11 cellular contexts compared by ENCODE assay signal in genomic region chr7:121960678-121961461, GRCh38.
DNase-seq lines count a peak whose midpoint lies in the region; ATAC-seq and FAIRE-seq lines count a peak whose summit lies in the region.
"Had no signal": no experiment of that assay in that cellular context is flagged by ENCODE, and none has a peak within 500 bp of the region (broad histone marks: within the 10 kb centered on the region; RNA-seq: fewer than 3 reads in every experiment).

No MANE protein-coding gene starts in this region.

- no peak for ATAC-seq in HG03280 (IDR thresholded peaks at IDR 0.05; ENCODE audit: unreplicated experiment)
- ATAC-seq in GM21390 (IDR thresholded peaks at IDR 0.05; ENCODE audit: unreplicated experiment) = no peak

- FAIRE-seq in GM19239 (lab: Jason Lieb, UNC) = no peak

- DNase-seq in AG08395 (ENCODE audit: low spot score) = peak; percentile 80
- peak; percentile 83 for DNase-seq in HPDE6-E6E7 (ENCODE audit: extremely low spot score)
- DNase-seq in amniotic epithelial cell (ENCODE audit: low read depth) = peak; percentile 77
- DNase-seq in iris pigment epithelial cell (ENCODE audit: low read depth) = peak; percentile 87
- DNase-seq in activated gamma-delta T cell treated with Interleukin-2 at 50 U/mL for 16 hours = no peak
- no peak for DNase-seq in GM19239 (ENCODE audit: insufficient read length, low spot score)
- DNase-seq: DMS 273 treated with DMSO at 0.1 percent for 48 hours, NCI-H1092 treated with DMSO at 0.1 percent for 48 hours, nephron progenitor cell had no signal

Comparison
In these comparisons a context has a peak if more than half of its experiments do, and no peak if none do; other contexts are left out.
1. DNase-seq: peak in AG08395 (single experiment), HPDE6-E6E7 (single experiment), amniotic epithelial cell (single experiment) and iris pigment epithelial cell (single experiment); none in activated gamma-delta T cell treated with Interleukin-2 at 50 U/mL for 16 hours (single experiment) and GM19239 (single experiment).